ENCODE assay signal across 13 cellular contexts in genomic region chr19:10227215-10227971, GRCh38. TPM values are rescaled to one million over a fixed set of nuclear protein-coding genes. Genes with fewer than 3 reads are reported as not detected.
DNase-seq lines count a peak whose midpoint lies in the region; ATAC-seq, FAIRE-seq and TF ChIP-seq lines count a peak whose summit lies in the region.
"Had no signal": no experiment of that assay in that cellular context is flagged by ENCODE, and none has a peak within 500 bp of the region (broad histone marks: within the 10 kb centered on the region; RNA-seq: fewer than 3 reads in every experiment).

No MANE protein-coding gene starts in this region.

- no peaks in the 10 kb centered on the region for H3K27me3 ChIP-seq in GM06990 (replicated peaks; ENCODE audit: control insufficient read depth, insufficient read depth, low read length)
- H3K27me3 ChIP-seq in astrocyte (ENCODE audit: insufficient read depth, low read length) = no peaks in the 10 kb centered on the region
- peaks cover 5 to 36% (median 11%) of the 10 kb centered on the region in 3 donors for H3K27me3 ChIP-seq in skeletal muscle tissue (ENCODE audit: control insufficient read depth in 3 of 3, insufficient read depth in 3 of 3, low read length in 3 of 3)

- H3K9ac ChIP-seq in astrocyte (ENCODE audit: low read length) = peak overlapping the region; percentile 14
- no peak overlapping the region for H3K9ac ChIP-seq in skeletal muscle tissue (ENCODE audit: low read depth in 1 of 3, low read length in 3 of 3)

- H3K9me3 ChIP-seq in astrocyte (ENCODE audit: insufficient read depth, low read depth, low read length) = no peaks in the 10 kb centered on the region
- H3K9me3 ChIP-seq in skeletal muscle tissue (ENCODE audit: control insufficient read depth in 3 of 3, low read length in 3 of 3) = no peaks in the 10 kb centered on the region
- H3K9me3 ChIP-seq: HAP-1 had no signal

- H2AFZ ChIP-seq in astrocyte (ENCODE audit: low read depth, low read length) = no peak overlapping the region

- no peak overlapping the region for H3K27ac Mint-ChIP-seq in astrocyte (ENCODE audit: unreplicated experiment)
- H3K27ac Mint-ChIP-seq: activated naive CD4-positive, alpha-beta T cell treated with anti-CD3 and anti-CD28 coated beads, Interleukin-2, amount 10 ng/mL, durations not matched to agents 7 days and 5 days; immature natural killer cell had no signal

- H3K4me1 Mint-ChIP-seq in astrocyte (ENCODE audit: low read depth, unreplicated experiment) = peaks cover 2% of the 10 kb centered on the region

- no peak overlapping the region for H3K4me3 Mint-ChIP-seq in astrocyte (ENCODE audit: unreplicated experiment)
- H3K4me3 Mint-ChIP-seq: activated naive CD4-positive, alpha-beta T cell treated with anti-CD3 and anti-CD28 coated beads, Interleukin-2, amount 10 ng/mL, durations not matched to agents 7 days and 5 days had no signal

- peaks cover 10% of the 10 kb centered on the region for H3K36me3 Mint-ChIP-seq in astrocyte (ENCODE audit: low read depth, unreplicated experiment)
- H3K36me3 Mint-ChIP-seq: activated naive CD4-positive, alpha-beta T cell treated with anti-CD3 and anti-CD28 coated beads, Interleukin-2, amount 10 ng/mL, durations not matched to agents 7 days and 5 days had no signal

- H3K9me3 Mint-ChIP-seq in astrocyte (ENCODE audit: unreplicated experiment) = no peaks in the 10 kb centered on the region
- H3K9me3 Mint-ChIP-seq: activated naive CD4-positive, alpha-beta T cell treated with anti-CD3 and anti-CD28 coated beads, Interleukin-2, amount 10 ng/mL, durations not matched to agents 7 days and 5 days had no signal

- no peak for ATAC-seq in GM21619 (IDR thresholded peaks at IDR 0.05; ENCODE audit: unreplicated experiment)

- H3K4me1 ChIP-seq in astrocyte (ENCODE audit: insufficient read depth, low read length) (peaks cover 8% of the 10 kb centered on the region), skeletal muscle tissue (ENCODE audit: control insufficient read depth in 3 of 3, insufficient read depth in 3 of 3, low read length in 3 of 3) (peaks cover 8 to 18% (median 16%) of the 10 kb centered on the region in 3 donors)
- H3K4me1 ChIP-seq: HAP-1 had no signal

- no peak for FAIRE-seq in astrocyte (lab: Jason Lieb, UNC)

- H3K4me2 ChIP-seq in astrocyte (ENCODE audit: low read length) = peak overlapping the region; percentile 39

- H3K27me3 Mint-ChIP-seq in astrocyte (ENCODE audit: low read depth, unreplicated experiment) = no peaks in the 10 kb centered on the region

- H3K27ac ChIP-seq in astrocyte (ENCODE audit: low read depth, low read length) (peak overlapping the region; percentile 30), skeletal muscle tissue (ENCODE audit: low read depth, low read length) (peak overlapping the region; percentile 54)

- peak; percentile 20 for TF ChIP-seq CTCF in GM06990 (IDR thresholded peaks at IDR 0.05; ENCODE audit: insufficient read depth, low read length, poor library complexity, severe bottlenecking)
- no peak for TF ChIP-seq CTCF in astrocyte (IDR thresholded peaks at IDR 0.05; ENCODE audit: insufficient read depth, low read depth, low read length)

- peaks cover 24% of the 10 kb centered on the region for H4K20me1 ChIP-seq in astrocyte (ENCODE audit: insufficient read depth, low read length)

- H3K36me3 ChIP-seq in GM06990 (ENCODE audit: control insufficient read depth, insufficient read depth, low read length) (peaks cover 13% of the 10 kb centered on the region), astrocyte (ENCODE audit: insufficient read depth, low read length) (no peaks in the 10 kb centered on the region), skeletal muscle tissue (ENCODE audit: control insufficient read depth in 3 of 3, insufficient read depth in 3 of 3, low read length in 3 of 3) (peaks cover 5 to 6% (median 6%) of the 10 kb centered on the region in 3 donors)
- H3K36me3 ChIP-seq: HAP-1 had no signal

- H3K79me2 ChIP-seq in astrocyte (ENCODE audit: insufficient read depth, low read length) = peaks cover 23% of the 10 kb centered on the region

- H3K4me3 ChIP-seq in GM06990 (replicated peaks; ENCODE audit: low read depth, low read length) (no peak overlapping the region), astrocyte (ENCODE audit: insufficient read depth, low read depth, low read length) (no peak overlapping the region), skeletal muscle tissue (ENCODE audit: low read length in 3 of 3) (no peak overlapping the region)
- H3K4me3 ChIP-seq: HAP-1 had no signal

- DNase-seq in GM06990 (ENCODE audit: extremely low read depth, insufficient read length) (no peak), astrocyte (ENCODE audit: low read depth) (no peak), hippocampal formation (lab: John Stamatoyannopoulos, UW) (peak; percentile 92), DMS 273 (lab: John Stamatoyannopoulos, UW; ENCODE audit: unreplicated experiment) (no peak), RPMI8226 (no peak), cerebellar cortex (ENCODE audit: low spot score) (no peak)
- DNase-seq: activated naive CD4-positive, alpha-beta T cell treated with anti-CD3 and anti-CD28 coated beads, Interleukin-2, amount 10 ng/mL, durations not matched to agents 7 days and 5 days; GF-D8; immature natural killer cell had no signal

RNA-seq across cellular contexts. Expression of gene S1PR2, which starts 3.7 kb away (rescaled TPM):
- total RNA-seq in astrocyte (15.7 and 16.8 TPM in 2 replicates), skeletal muscle tissue (9.9 TPM)

RNA-seq across cellular contexts. Expression of gene MRPL4, which starts 24.6 kb away (rescaled TPM):
- total RNA-seq in astrocyte (57.8 and 60.3 TPM in 2 replicates), skeletal muscle tissue (7.8 TPM)

RNA-seq across cellular contexts. Expression of gene DNMT1, which starts 32.6 kb away (rescaled TPM):
- total RNA-seq in astrocyte = 42.6 and 50.6 TPM in 2 replicates
- total RNA-seq in skeletal muscle tissue = 25.6 TPM

RNA-seq across cellular contexts. Expression of gene ICAM1, which starts 43.5 kb away (rescaled TPM):
- total RNA-seq in astrocyte = 9.3 and 11.0 TPM in 2 replicates
- total RNA-seq in skeletal muscle tissue = 6.8 TPM

RNA-seq across cellular contexts. Expression of gene ICAM4, which starts 59.4 kb away (rescaled TPM):
- total RNA-seq in astrocyte = 0.20 TPM in 1 of 2 replicates, not detected in the other
- 2.6 TPM for total RNA-seq in skeletal muscle tissue
- total RNA-seq: LHCN-M2 had no signal

Comparison
In these comparisons a context has a peak if more than half of its experiments do, and no peak if none do; other contexts are left out.
1. DNase-seq: peak in hippocampal formation (2 of 2); none in GM06990 (single experiment), astrocyte (single experiment), DMS 273 (single experiment), RPMI8226 (single experiment) and cerebellar cortex (single experiment).